21 cellular contexts compared by ENCODE assay signal in the genomic region with DNA sequence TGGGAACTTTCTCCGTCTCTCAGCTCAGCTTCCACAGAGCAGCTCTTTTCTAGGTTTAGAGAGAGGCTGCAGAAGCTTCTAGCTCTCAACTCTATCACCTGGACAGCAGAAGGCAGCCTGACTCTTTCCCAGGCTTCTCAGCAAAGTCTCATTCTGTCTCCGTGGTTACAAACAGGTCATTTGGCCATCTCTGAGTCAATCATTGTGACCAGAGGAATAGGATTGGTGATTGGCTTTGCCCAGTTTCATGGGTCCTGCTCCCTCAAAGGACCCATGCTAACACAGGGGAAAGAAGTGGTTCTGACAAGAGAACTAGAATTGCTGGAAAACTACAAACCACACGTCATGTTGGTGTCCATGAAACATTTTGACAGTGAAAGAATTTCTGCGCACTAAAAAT. TPM values are rescaled to one million over a fixed set of nuclear protein-coding genes. Genes with fewer than 3 reads are reported as not detected.
DNase-seq lines count a peak whose midpoint lies in the region; ATAC-seq, FAIRE-seq and TF ChIP-seq lines count a peak whose summit lies in the region.
"Had no signal": no experiment of that assay in that cellular context is flagged by ENCODE, and none has a peak within 500 bp of the region (broad histone marks: within the 10 kb centered on the region; RNA-seq: fewer than 3 reads in every experiment).

No MANE protein-coding gene starts in this region.

- 91% methylated on average over 4 of the region's 4 CpGs; no CpG with 5 or more reads in 1 of the 2 experiments for WGBS in H1 (ENCODE audit: extremely low coverage in 1 of 2, insufficient coverage in 1 of 2, insufficient read length in 1 of 2, insufficient replicate concordance in 2 of 2, low coverage in 1 of 2, low lambda C conversion rate in 2 of 2, missing lambda C conversion rate in 1 of 2), 2 experiments
- WGBS in small intestine, 3 donors = 89 to 96% (median 92%) methylated on average over 4 of the region's 4 CpGs

- CTCF ChIA-PET in Caco-2 (lab: Charles Lee) (interaction anchor here (1.3 kb wide), 1 partner anchor 28 kb away, joined by 6 read pairs; no protein-coding TSS in a partner anchor), HEK293T (lab: Yijun Ruan, JAX) (no interaction called here), H1 (lab: Charles Lee; ENCODE audit: partially characterized antibody) (interaction anchor here (1.0 to 1.2 kb wide), 2 partner anchors 12 to 13 kb away, joined by 3 read pairs; no protein-coding TSS in a partner anchor)

- H3K4me2 ChIP-seq in H1 (ENCODE audit: insufficient read depth in 1 of 2, low read depth in 2 of 2, low read length in 2 of 2) = no peak overlapping the region
- H3K4me2 ChIP-seq: BLaER1 treated with 17β-estradiol and CSF1 and Interleukin-3, amounts not matched to agents 10 nM and 100 nM; GM23338; KMS-11 had no signal

- no peak overlapping the region for H3K14ac ChIP-seq in H1 (ENCODE audit: insufficient read length)

- TF ChIP-seq RAD21 in H1 (IDR thresholded peaks at IDR 0.05 in 1 of 2, conservative IDR thresholded peaks at IDR 0.05 in 1 of 2; ENCODE audit: low read depth in 2 of 2, low read length in 2 of 2) = no peak

- FAIRE-seq in H1 (lab: Jason Lieb, UNC) (no peak), small intestine (lab: Jason Lieb, UNC) (no peak)
- FAIRE-seq: GM12892, GM19239, RCC 7860 had no signal

- H2BK20ac ChIP-seq in H1 (ENCODE audit: low read length) = 0 out of 2 replicates have a peak overlapping the region, but pooled peaks have one; percentile 49

- H4K8ac ChIP-seq in H1 (ENCODE audit: extremely low read depth, insufficient read depth, low read length) = no peak overlapping the region

- H3K79me1 ChIP-seq in H1 (ENCODE audit: low read depth, low read length) = no peaks in the 10 kb centered on the region

- H2BK12ac ChIP-seq in H1 (ENCODE audit: low read depth, low read length) = no peak overlapping the region

- H3K79me2 ChIP-seq in H1 (ENCODE audit: control insufficient read depth in 1 of 2, insufficient read depth in 2 of 2, low read length in 2 of 2) = no peaks in the 10 kb centered on the region

- H3K18ac ChIP-seq in H1 (ENCODE audit: extremely low read depth, low read length) = no peak overlapping the region

- no peak overlapping the region for H2BK5ac ChIP-seq in H1 (ENCODE audit: low read depth, low read length)

- H3K4me1 ChIP-seq in Caco-2 = peaks cover 46% of the 10 kb centered on the region
- H3K4me1 ChIP-seq in H1 (replicated peaks in 1 of 4; ENCODE audit: control insufficient read depth in 3 of 4, insufficient read depth in 4 of 4, low read length in 3 of 4) = peaks cover 2 to 10% (median 5%) of the 10 kb centered on the region in 4 experiments; a peak in 5 of 7 replicates
- peaks cover 0 to 10% of the 10 kb centered on the region in 2 donors for H3K4me1 ChIP-seq in small intestine (ENCODE audit: control insufficient read depth in 2 of 2, insufficient read depth in 1 of 2, low read depth in 1 of 2, low read length in 1 of 2)
- H3K4me1 ChIP-seq: BLaER1 treated with 17β-estradiol and CSF1 and Interleukin-3, amounts not matched to agents 10 nM and 100 nM had no signal

- TF ChIP-seq POLR2A in H1 (IDR thresholded peaks at IDR 0.05; ENCODE audit: control extremely low read depth in 1 of 2, low read depth in 2 of 2, low read length in 2 of 2) = no peak

- no TSS peak for BruUV-seq in Caco-2 (replicated peaks; lab: Mats Ljungman, UMichigan)

- H3K9me3 Mint-ChIP-seq in Caco-2 (ENCODE audit: unreplicated experiment) = peaks cover 18% of the 10 kb centered on the region
- H3K9me3 Mint-ChIP-seq: GM23338 had no signal

- TF ChIP-seq CTCF in Caco-2 (IDR thresholded peaks at IDR 0.05; ENCODE audit: insufficient read depth in 1 of 2, low read depth in 1 of 2, low read length in 1 of 2, severe bottlenecking in 1 of 2, unreplicated experiment in 1 of 2) = no peak
- no peak for TF ChIP-seq CTCF in H1 (IDR thresholded peaks at IDR 0.05; ENCODE audit: control extremely low read depth in 1 of 3, insufficient read depth in 1 of 3, low read depth in 1 of 3, low read length in 3 of 3)

- intact Hi-C loops in Caco-2 (cut with micrococcal nuclease; ENCODE audit: unreplicated experiment) = loop anchor here (5.0 to 10.0 kb wide), 2 partner anchors 125 to 492 kb away; no protein-coding TSS in a partner anchor

- no peak overlapping the region for H3K4me3 ChIP-seq in Caco-2 (ENCODE audit: low read depth, low read length)
- no peak overlapping the region for H3K4me3 ChIP-seq in H1 (ENCODE audit: extremely low read depth in 1 of 4, insufficient read depth in 2 of 4, low read depth in 3 of 4, low read length in 4 of 4)
- H3K4me3 ChIP-seq in small intestine (ENCODE audit: low read depth in 1 of 2, low read length in 2 of 2) = no peak overlapping the region
- H3K4me3 ChIP-seq: BLaER1 treated with 17β-estradiol and CSF1 and Interleukin-3, amounts not matched to agents 10 nM and 100 nM; GM23338; MG63 had no signal

- H3K23ac ChIP-seq in H1 (ENCODE audit: insufficient read length) = no peak overlapping the region

- H4K5ac ChIP-seq in H1 (ENCODE audit: insufficient read length, low read depth, low read length) = no peak overlapping the region

- no peaks in the 10 kb centered on the region for H3K36me3 Mint-ChIP-seq in Caco-2 (ENCODE audit: insufficient read depth, unreplicated experiment)

- no peak overlapping the region for H2AK5ac ChIP-seq in H1 (ENCODE audit: low read depth, low read length)

- peak overlapping the region; percentile 83 for H3K27ac Mint-ChIP-seq in Caco-2 (ENCODE audit: unreplicated experiment)
- H3K27ac Mint-ChIP-seq: GM23338 had no signal

- no peaks in the 10 kb centered on the region for H3K9me3 ChIP-seq in Caco-2
- no peaks in the 10 kb centered on the region for H3K9me3 ChIP-seq in H1 (ENCODE audit: insufficient read depth in 2 of 2, low read depth in 1 of 2, low read length in 1 of 2)
- H3K9me3 ChIP-seq in small intestine (ENCODE audit: control insufficient read depth, low read depth) = no peaks in the 10 kb centered on the region

- H4K91ac ChIP-seq in H1 (replicated peaks; ENCODE audit: insufficient read length, low read length) = no peak overlapping the region

- no peak overlapping the region for H3K4ac ChIP-seq in H1 (replicated peaks; ENCODE audit: insufficient read length, low read depth, low read length)

- H3K27me3 ChIP-seq in Caco-2 (replicated peaks; ENCODE audit: control insufficient read depth, insufficient read depth, low read length) (no peaks in the 10 kb centered on the region), H1 (replicated peaks in 1 of 4; ENCODE audit: control insufficient read depth in 3 of 4, extremely low read depth in 1 of 4, insufficient read depth in 3 of 4, low read length in 3 of 4) (no peaks in the 10 kb centered on the region), small intestine (ENCODE audit: control insufficient read depth in 2 of 2, insufficient read depth in 2 of 2, low read length in 2 of 2) (no peaks in the 10 kb centered on the region)
- H3K27me3 ChIP-seq: BLaER1 treated with 17β-estradiol and CSF1 and Interleukin-3, amounts not matched to agents 10 nM and 100 nM; MG63 had no signal

- no peak overlapping the region for H3K4me3 Mint-ChIP-seq in Caco-2 (ENCODE audit: unreplicated experiment)
- H3K4me3 Mint-ChIP-seq: GM23338 had no signal

- TF ChIP-seq EP300 in H1 (IDR thresholded peaks at IDR 0.05; ENCODE audit: borderline replicate concordance in 1 of 2, low read depth in 2 of 2, low read length in 2 of 2) = no peak

- no peaks in the 10 kb centered on the region for H4K20me1 ChIP-seq in H1 (replicated peaks in 1 of 2; ENCODE audit: control insufficient read depth in 1 of 2, insufficient read depth in 2 of 2, low read length in 2 of 2)
- H4K20me1 ChIP-seq: BLaER1 treated with 17β-estradiol and CSF1 and Interleukin-3, amounts not matched to agents 10 nM and 100 nM had no signal

- no peak for ATAC-seq in HG02571 (IDR thresholded peaks at IDR 0.05; ENCODE audit: unreplicated experiment)

- POLR2A ChIA-PET in Caco-2 (lab: Charles Lee) = no interaction called here
- POLR2A ChIA-PET in HEK293T (lab: Yijun Ruan, JAX) = no interaction called here
- POLR2A ChIA-PET in H1 (lab: Charles Lee; ENCODE audit: partially characterized antibody) = no interaction called here

- DNase-seq in Caco-2 (no peak), HEK293T (ENCODE audit: extremely low spot score) (no peak), H1 (ENCODE audit: low read depth in 1 of 2, low spot score in 2 of 2) (no peak), small intestine (no peak), ecto neural progenitor cell (ENCODE audit: low spot score) (no peak), AG08396 (ENCODE audit: low spot score) (no peak)
- DNase-seq: DMS79, GDM1, NCI-H1092 treated with DMSO at 0.1 percent for 48 hours, NCI-H1694, NCI-H2107, NCI-H345, SIG-M5 had no signal

- no peaks in the 10 kb centered on the region for H3K36me3 ChIP-seq in Caco-2 (ENCODE audit: control insufficient read depth, insufficient read depth, low read length)
- no peaks in the 10 kb centered on the region for H3K36me3 ChIP-seq in H1 (ENCODE audit: control insufficient read depth in 2 of 4, insufficient read depth in 4 of 4, low read length in 3 of 4)
- H3K36me3 ChIP-seq in small intestine (ENCODE audit: control insufficient read depth in 2 of 2, insufficient read depth in 2 of 2, low read length in 2 of 2) = no peaks in the 10 kb centered on the region
- H3K36me3 ChIP-seq: BLaER1 treated with 17β-estradiol and CSF1 and Interleukin-3, amounts not matched to agents 10 nM and 100 nM; MG63 had no signal

- H2AFZ ChIP-seq in H1 (ENCODE audit: low read length) = no peak overlapping the region
- H2AFZ ChIP-seq: GM23338 had no signal

- no peak overlapping the region for H2BK120ac ChIP-seq in H1 (replicated peaks; ENCODE audit: low read depth, low read length)

- no peak overlapping the region for H2BK15ac ChIP-seq in H1 (ENCODE audit: low read length)

- H3K27me3 Mint-ChIP-seq in Caco-2 (ENCODE audit: insufficient read depth, unreplicated experiment) = no peaks in the 10 kb centered on the region

- H3K9ac ChIP-seq in H1 (replicated peaks in 1 of 4; ENCODE audit: extremely low read depth in 1 of 4, low read depth in 3 of 4, low read length in 3 of 4) = no peak overlapping the region
- H3K9ac ChIP-seq: BLaER1 treated with 17β-estradiol and CSF1 and Interleukin-3, amounts not matched to agents 10 nM and 100 nM; KMS-11 had no signal

- peaks cover 47% of the 10 kb centered on the region for H3K4me1 Mint-ChIP-seq in Caco-2 (ENCODE audit: low read depth, unreplicated experiment)

- H3K56ac ChIP-seq in H1 (replicated peaks; ENCODE audit: insufficient read length, low read depth, low read length) = no peak overlapping the region

- no peaks in the 10 kb centered on the region for H3K23me2 ChIP-seq in H1 (ENCODE audit: low read depth, low read length)

- H3K27ac ChIP-seq in H1 (ENCODE audit: low read depth, low read length) (no peak overlapping the region), small intestine (ENCODE audit: low read depth in 1 of 2, low read length in 1 of 2) (peak overlapping the region; percentile 8 to 83)
- H3K27ac ChIP-seq: BLaER1 treated with 17β-estradiol and CSF1 and Interleukin-3, amounts not matched to agents 10 nM and 100 nM; KMS-11 had no signal

RNA-seq across cellular contexts. Expression of a gene that starts 43.6 kb away (rescaled TPM):
- 22.6 and 28.9 TPM in 2 replicates for total RNA-seq in Caco-2 (2022)
- 7.9 and 10.1 TPM in 2 replicates for total RNA-seq in H1 (2021; fragmentation: NEBNext Ultra II Directional; extraction: Animal tissue kit (Norgen Biotek cat#: 25700))
- polyA plus RNA-seq in H1 (2011; rRNA removed) (4.9 and 8.4 TPM in 2 replicates), small intestine (100 to 1,000 TPM in 2 of 3 donors, 10 to 100 TPM in 1; 58.9 to 179 (median 155) TPM)
- polyA plus RNA-seq in H1 (2011; cell fraction: cytosol; rRNA removed) = 7.1 TPM
- polyA plus RNA-seq in H1 (2011; cell fraction: nucleus; rRNA removed) = 5.7 TPM
- 4.4 to 6.0 TPM (median 5.6 TPM) in 4 replicates for polyA plus RNA-seq in H1 (2012, experiment 1 of 2)
- 8.9 TPM for polyA plus RNA-seq in H1 (2012, experiment 2 of 2)
- 7.3 TPM for polyA plus RNA-seq in H1 (2013, experiment 1 of 2)
- 7.7 TPM for polyA plus RNA-seq in H1 (2013, experiment 2 of 2)
- polyA minus RNA-seq in H1 (2011; rRNA and poly(A)+ RNA removed) = 1.9 and 2.2 TPM in 2 replicates
- 4.4 TPM for polyA minus RNA-seq in H1 (2011; cell fraction: cytosol; rRNA and poly(A)+ RNA removed)
- polyA minus RNA-seq in H1 (2011; cell fraction: nucleus; rRNA and poly(A)+ RNA removed) = 4.6 TPM
